9 cellular contexts compared by ENCODE assay signal in genomic region chr21:30340714-30341573, GRCh38. TPM values are rescaled to one million over a fixed set of nuclear protein-coding genes. Genes with fewer than 3 reads are reported as not detected.
DNase-seq lines count a peak whose midpoint lies in the region; ATAC-seq, FAIRE-seq and TF ChIP-seq lines count a peak whose summit lies in the region.
"Had no signal": no experiment of that assay in that cellular context is flagged by ENCODE, and none has a peak within 500 bp of the region (broad histone marks: within the 10 kb centered on the region; RNA-seq: fewer than 3 reads in every experiment).

No MANE protein-coding gene starts in this region.

- no TSS peak for BruUV-seq in PC-9 (replicated peaks; lab: Mats Ljungman, UMichigan)

- H3K27ac ChIP-seq in HEK293 (ENCODE audit: extremely low read depth, low read depth, low read length): no peak overlapping the region
- H3K27ac ChIP-seq in PC-9: no peak overlapping the region
- H3K27ac ChIP-seq in colonic mucosa: no peak overlapping the region
- H3K27ac ChIP-seq in mesendoderm (ENCODE audit: low read depth, low read length): no peak overlapping the region

- CTCF ChIA-PET in HEK293 (lab: Yijun Ruan, JAX): interaction anchor here (0.6 to 2.8 kb wide), 20 partner anchors 7 to 747 kb away, joined by 3 to 18 read pairs (median 4); no protein-coding TSS in a partner anchor
- CTCF ChIA-PET in PC-9 (lab: Charles Lee): no interaction called here

- H3K36me3 ChIP-seq in HEK293 (ENCODE audit: control insufficient read depth in 2 of 2, insufficient read depth in 1 of 2, low read length in 2 of 2): no peaks in the 10 kb centered on the region
- H3K36me3 ChIP-seq in PC-9 (ENCODE audit: low read depth): no peaks in the 10 kb centered on the region
- H3K36me3 ChIP-seq in colonic mucosa: no peaks in the 10 kb centered on the region
- no peaks in the 10 kb centered on the region for H3K36me3 ChIP-seq in mesendoderm (ENCODE audit: control insufficient read depth, insufficient read depth, low read length)

- H3K23ac ChIP-seq in mesendoderm (ENCODE audit: low read length): no peak overlapping the region

- POLR2A ChIA-PET in HEK293 (lab: Yijun Ruan, JAX): no interaction called here
- POLR2A ChIA-PET in PC-9 (lab: Charles Lee; ENCODE audit: unreplicated experiment): no interaction called here

- FAIRE-seq in D721Med (lab: Jason Lieb, UNC): no peak

- no peak overlapping the region for H2BK120ac ChIP-seq in mesendoderm (ENCODE audit: low read depth, low read length)

- WGBS in mesendoderm (ENCODE audit: extremely low coverage, insufficient coverage, low lambda C conversion rate): no CpG with 5 or more reads among the region's 2 CpGs

- H3K4me2 ChIP-seq in PC-9: no peak overlapping the region
- H3K4me2 ChIP-seq in mesendoderm (ENCODE audit: low read length): no peak overlapping the region

- H2BK5ac ChIP-seq in mesendoderm (ENCODE audit: low read length): no peak overlapping the region

- DNase-seq in D721Med (ENCODE audit: insufficient read length, low spot score) (no peak), PC-9 (no peak), colonic mucosa (peak; percentile 51), mesendoderm (peak; percentile 59), sciatic nerve (ENCODE audit: low spot score) (no peak), OCI-M2 (lab: John Stamatoyannopoulos, UW; ENCODE audit: unreplicated experiment) (no peak)

- no peaks in the 10 kb centered on the region for H3F3A ChIP-seq in PC-9 (ENCODE audit: insufficient read depth, low read depth)

- TF ChIP-seq CTCF in D721Med (IDR thresholded peaks at IDR 0.05; ENCODE audit: insufficient read depth, missing control alignments): peak; percentile 49
- TF ChIP-seq CTCF in HEK293 (tag by site-specific recombination; IDR thresholded peaks at IDR 0.05): no peak
- peak; percentile 89 for TF ChIP-seq CTCF in PC-9 (conservative IDR thresholded peaks at IDR 0.05)
- peak; percentile 75 for TF ChIP-seq CTCF in colonic mucosa (IDR thresholded peaks at IDR 0.05)

- H3K9ac ChIP-seq in colonic mucosa (ENCODE audit: low read depth in 2 of 2, low read length in 2 of 2): no peak overlapping the region
- no peak overlapping the region for H3K9ac ChIP-seq in mesendoderm (ENCODE audit: low read length)

- ATAC-seq in GM21723 (IDR thresholded peaks at IDR 0.05; ENCODE audit: unreplicated experiment): no peak
- no peak for ATAC-seq in sciatic nerve

- no peaks in the 10 kb centered on the region for H3K9me3 ChIP-seq in HEK293 (ENCODE audit: control insufficient read depth, insufficient read depth, low read depth, low read length)
- no peaks in the 10 kb centered on the region for H3K9me3 ChIP-seq in PC-9 (ENCODE audit: insufficient read depth, low read depth)
- no peaks in the 10 kb centered on the region for H3K9me3 ChIP-seq in colonic mucosa

- no peaks in the 10 kb centered on the region for H3K79me1 ChIP-seq in mesendoderm (ENCODE audit: low read length)

- H2AK5ac ChIP-seq in mesendoderm (ENCODE audit: low read length): no peak overlapping the region

- H3K18ac ChIP-seq in mesendoderm (ENCODE audit: low read length): no peak overlapping the region

- no peaks in the 10 kb centered on the region for H4K20me1 ChIP-seq in PC-9 (ENCODE audit: insufficient read depth)

- no peak overlapping the region for H3K4ac ChIP-seq in mesendoderm (ENCODE audit: low read depth, low read length)

- H2BK15ac ChIP-seq in mesendoderm (replicated peaks; ENCODE audit: low read depth): no peak overlapping the region

- H4K5ac ChIP-seq in mesendoderm (ENCODE audit: low read length): no peak overlapping the region

- H2AFZ ChIP-seq in PC-9: no peak overlapping the region

- no peaks in the 10 kb centered on the region for H3K79me2 ChIP-seq in PC-9 (ENCODE audit: low read depth)
- H3K79me2 ChIP-seq in mesendoderm (ENCODE audit: control insufficient read depth, insufficient read depth, low read length): no peaks in the 10 kb centered on the region

- H3K56ac ChIP-seq in mesendoderm (ENCODE audit: low read length): no peak overlapping the region

- intact Hi-C loops in PC-9 (cut with micrococcal nuclease; ENCODE audit: unreplicated experiment): loop anchor here (5.0 kb wide), 1 partner anchor 66 kb away; no protein-coding TSS in a partner anchor
- intact Hi-C loops in colonic mucosa (cut with DNase I): loop anchor here (5.0 kb wide), 1 partner anchor 66 kb away; no protein-coding TSS in a partner anchor
- intact Hi-C loops in sciatic nerve (cut with DNase I): no loop called here

- H3K4me3 ChIP-seq in HEK293 (ENCODE audit: low read depth, low read length) (no peak overlapping the region), PC-9 (no peak overlapping the region), colonic mucosa (no peak overlapping the region), mesendoderm (ENCODE audit: low read length) (no peak overlapping the region)

- H4K8ac ChIP-seq in mesendoderm (ENCODE audit: low read depth, low read length): no peak overlapping the region

- no peaks in the 10 kb centered on the region for H3K4me1 ChIP-seq in HEK293 (ENCODE audit: control insufficient read depth, insufficient read depth, low read length)
- H3K4me1 ChIP-seq in PC-9 (replicated peaks; ENCODE audit: insufficient read depth): peaks cover 8% of the 10 kb centered on the region
- H3K4me1 ChIP-seq in colonic mucosa: no peaks in the 10 kb centered on the region
- no peaks in the 10 kb centered on the region for H3K4me1 ChIP-seq in mesendoderm (ENCODE audit: control insufficient read depth, low read depth, low read length)

- H3K27me3 ChIP-seq in PC-9 (ENCODE audit: insufficient read depth, low read depth) (no peaks in the 10 kb centered on the region), colonic mucosa (no peaks in the 10 kb centered on the region), mesendoderm (ENCODE audit: insufficient read depth, low read length, poor library complexity) (no peaks in the 10 kb centered on the region)

- H3K9me2 ChIP-seq in PC-9 (ENCODE audit: insufficient read depth): no peaks in the 10 kb centered on the region

TF ChIP-seq in HEK293, 187 proteins besides CTCF, POLR2A, EP300 and RAD21:
- TF ChIP-seq ATF2 (tag by site-specific recombination; IDR thresholded peaks at IDR 0.05; ENCODE audit: low read depth) (no peak), ZNF138 (tag by site-specific recombination; IDR thresholded peaks at IDR 0.05; ENCODE audit: borderline replicate concordance) (no peak), ZNF654 (tag by site-specific recombination; IDR thresholded peaks at IDR 0.05; ENCODE audit: low read depth) (peak; percentile 40), KLF9 (tag by site-specific recombination; IDR thresholded peaks at IDR 0.05; ENCODE audit: low read depth) (no peak), TCF7L2 (IDR thresholded peaks at IDR 0.05; ENCODE audit: borderline replicate concordance, low read depth, low read length) (no peak), ZNF394 (tag by site-specific recombination; IDR thresholded peaks at IDR 0.05; ENCODE audit: borderline replicate concordance) (0 out of 2 replicates have a peak, but pooled peaks have one; percentile 11)
TF ChIP-seq in HEK293: peak in this region for 2.

RNA-seq across cellular contexts. Expression of gene KRTAP27-1, which starts 3.5 kb away (rescaled TPM):
- total RNA-seq in PC-9 (2021) (not detected in 2 replicates), colonic mucosa (not detected), sciatic nerve (not detected)
- not detected for polyA plus RNA-seq in mesendoderm (2013, experiment 1 of 2)
- not detected for polyA plus RNA-seq in mesendoderm (2013, experiment 2 of 2)
- total RNA-seq: T-helper 1 cell treated with Interleukin-12 subunit alpha and Interleukin-12 subunit beta and Interleukin-4 antibody, amounts not matched to agents 30 ng/mL and 1 ng/mL, for 36 hours had no signal

RNA-seq across cellular contexts. Expression of gene KRTAP23-1, which starts 7.5 kb away (rescaled TPM):
- not detected in 2 replicates for total RNA-seq in PC-9 (2021)
- total RNA-seq in colonic mucosa: not detected
- polyA plus RNA-seq in mesendoderm (2013, experiment 1 of 2): not detected
- not detected for polyA plus RNA-seq in mesendoderm (2013, experiment 2 of 2)
- total RNA-seq in sciatic nerve: not detected
- total RNA-seq: T-helper 1 cell treated with Interleukin-12 subunit alpha and Interleukin-12 subunit beta and Interleukin-4 antibody, amounts not matched to agents 30 ng/mL and 1 ng/mL, for 36 hours had no signal

RNA-seq across cellular contexts. Expression of gene KRTAP26-1, which starts 20.8 kb away (rescaled TPM):
- total RNA-seq in PC-9 (2021) (not detected in 2 replicates), colonic mucosa (not detected), sciatic nerve (not detected)
- not detected for polyA plus RNA-seq in mesendoderm (2013, experiment 1 of 2)
- polyA plus RNA-seq in mesendoderm (2013, experiment 2 of 2): not detected
- total RNA-seq: T-helper 1 cell treated with Interleukin-12 subunit alpha and Interleukin-12 subunit beta and Interleukin-4 antibody, amounts not matched to agents 30 ng/mL and 1 ng/mL, for 36 hours had no signal

RNA-seq across cellular contexts. Expression of gene KRTAP13-2, which starts 31.1 kb away (rescaled TPM):
- not detected in 2 replicates for total RNA-seq in PC-9 (2021)
- total RNA-seq in colonic mucosa: 1 to 10 TPM; 2.3 to 6.0 TPM
- not detected for polyA plus RNA-seq in mesendoderm (2013, experiment 1 of 2)
- not detected for polyA plus RNA-seq in mesendoderm (2013, experiment 2 of 2)
- not detected for total RNA-seq in sciatic nerve
- total RNA-seq: T-helper 1 cell treated with Interleukin-12 subunit alpha and Interleukin-12 subunit beta and Interleukin-4 antibody, amounts not matched to agents 30 ng/mL and 1 ng/mL, for 36 hours had no signal

RNA-seq across cellular contexts. Expression of gene KRTAP25-1, which starts 51.6 kb away (rescaled TPM):
- total RNA-seq in PC-9 (2021): not detected in 2 replicates
- not detected for total RNA-seq in colonic mucosa
- not detected for polyA plus RNA-seq in mesendoderm (2013, experiment 1 of 2)
- not detected for polyA plus RNA-seq in mesendoderm (2013, experiment 2 of 2)
- not detected for total RNA-seq in sciatic nerve
- total RNA-seq: T-helper 1 cell treated with Interleukin-12 subunit alpha and Interleukin-12 subunit beta and Interleukin-4 antibody, amounts not matched to agents 30 ng/mL and 1 ng/mL, for 36 hours had no signal

Comparison
In these comparisons a context has a peak if more than half of its experiments do, and no peak if none do; other contexts are left out.
1. DNase-seq: peak in colonic mucosa (single experiment) and mesendoderm (single experiment); none in D721Med (single experiment), PC-9 (0 of 2), sciatic nerve (single experiment) and OCI-M2 (single experiment).